ENCODE assay signal across 21 cellular contexts in genomic region chr4:109128589-109128988, GRCh38.
DNase-seq lines count a peak whose midpoint lies in the region; ATAC-seq, FAIRE-seq and TF ChIP-seq lines count a peak whose summit lies in the region.
"Had no signal": no experiment of that assay in that cellular context is flagged by ENCODE, and none has a peak within 500 bp of the region (broad histone marks: within the 10 kb centered on the region; RNA-seq: fewer than 3 reads in every experiment).

No MANE protein-coding gene starts in this region.

- POLR2A ChIA-PET in K562 (lab: Yijun Ruan, JAX) = interaction anchor here (1.1 kb wide), 1 partner anchor 34 kb away, joined by 3 read pairs; no protein-coding TSS in a partner anchor

- H3K4me2 ChIP-seq in K562 (ENCODE audit: insufficient read depth, low read length) = 0 out of 2 replicates have a peak overlapping the region, but pooled peaks have one; percentile 41
- H3K4me2 ChIP-seq in mesendoderm (ENCODE audit: low read length) = no peak overlapping the region

- H3K9ac ChIP-seq in HUES48 (ENCODE audit: low read depth, low read length) (no peak overlapping the region), K562 (ENCODE audit: insufficient read depth in 1 of 2, low read depth in 2 of 2, low read length in 2 of 2) (no peak overlapping the region), mesendoderm (ENCODE audit: low read length) (no peak overlapping the region)
- H3K9ac ChIP-seq: GM23248 had no signal

- no peak overlapping the region for H2BK120ac ChIP-seq in mesendoderm (ENCODE audit: low read depth, low read length)

- no peak overlapping the region for H3K4ac ChIP-seq in mesendoderm (ENCODE audit: low read depth, low read length)

- no peaks in the 10 kb centered on the region for H3K9me1 ChIP-seq in K562 (ENCODE audit: control insufficient read depth, insufficient read depth, low read length)

- H2BK5ac ChIP-seq in mesendoderm (ENCODE audit: low read length) = no peak overlapping the region

- intact Hi-C loops in K562 (cut with micrococcal nuclease) = no loop called here

- H3K4me1 ChIP-seq in HUES48 (ENCODE audit: control insufficient read depth, insufficient read depth, low read length) = peaks cover 9% of the 10 kb centered on the region
- H3K4me1 ChIP-seq in K562 (replicated peaks in 1 of 2; ENCODE audit: control insufficient read depth in 2 of 2, insufficient read depth in 2 of 2, low read length in 2 of 2) = peaks cover 4 to 28% of the 10 kb centered on the region in 2 experiments; a peak in 3 of 5 replicates
- H3K4me1 ChIP-seq in mesendoderm (ENCODE audit: control insufficient read depth, low read depth, low read length) = peaks cover 4% of the 10 kb centered on the region
- H3K4me1 ChIP-seq: BE2C, Caco-2 had no signal

- DNase-seq in OCI-M1 (lab: John Stamatoyannopoulos, UW) (peak; percentile 70), K562 (ENCODE audit: extremely low read depth in 1 of 4, low spot score in 3 of 4) (peak in 2 of 4 experiments; percentile 24 to 25), mesendoderm (peak; percentile 89), retina (no peak), RKO (ENCODE audit: low spot score) (no peak), H4 (ENCODE audit: low spot score) (no peak)
- DNase-seq: BE2C; C1 segment of cervical spinal cord; Caco-2; CD4-positive, CD25-positive, alpha-beta regulatory T cell; CD8-positive, alpha-beta memory T cell; GM23248; HFFc6; IMR-90 had no signal

- no peak for TF ChIP-seq POLR2A in K562 (conservative IDR thresholded peaks at IDR 0.05)

- H4K5ac ChIP-seq in mesendoderm (ENCODE audit: low read length) = no peak overlapping the region

- H3K27me3 ChIP-seq in HUES48 (ENCODE audit: control insufficient read depth, insufficient read depth, low read length) (no peaks in the 10 kb centered on the region), K562 (ENCODE audit: control insufficient read depth in 2 of 2, insufficient read depth in 2 of 2, low read length in 2 of 2) (no peaks in the 10 kb centered on the region), mesendoderm (ENCODE audit: insufficient read depth, low read length, poor library complexity) (no peaks in the 10 kb centered on the region)
- H3K27me3 ChIP-seq: BE2C had no signal

- H3K9me3 ChIP-seq in HUES48 (ENCODE audit: control insufficient read depth, insufficient read depth, low read length) = no peaks in the 10 kb centered on the region
- no peaks in the 10 kb centered on the region for H3K9me3 ChIP-seq in K562 (replicated peaks; ENCODE audit: control insufficient read depth, insufficient read depth, low read depth, low read length)
- H3K9me3 ChIP-seq: BE2C, Caco-2 had no signal

- no peaks in the 10 kb centered on the region for H3K79me1 ChIP-seq in mesendoderm (ENCODE audit: low read length)

- H4K20me1 ChIP-seq in K562 (replicated peaks; ENCODE audit: control insufficient read depth, insufficient read depth, low read length) = no peaks in the 10 kb centered on the region

- peak; percentile 29; the same call in 2 of the 3 replicates for ATAC-seq in K562
- ATAC-seq: HCT116 had no signal

- no peak overlapping the region for H2AK5ac ChIP-seq in mesendoderm (ENCODE audit: low read length)

- H3K23ac ChIP-seq in mesendoderm (ENCODE audit: low read length) = no peak overlapping the region

- no peak for FAIRE-seq in K562 (lab: Jason Lieb, UNC)
- FAIRE-seq: D721Med, G401.6, GM12891, GM19239, H54 had no signal

- CTCF ChIA-PET in K562 (lab: Yijun Ruan, JAX; ENCODE audit: low intra/inter-chr PET ratio) = no interaction called here

- 27% methylated on average over 2 of the region's 2 CpGs for WGBS in K562 (ENCODE audit: insufficient coverage, low coverage, missing lambda C conversion rate)
- WGBS in mesendoderm (ENCODE audit: extremely low coverage, insufficient coverage, low lambda C conversion rate) = no CpG with 5 or more reads among the region's 2 CpGs

- H2BK15ac ChIP-seq in mesendoderm (replicated peaks; ENCODE audit: low read depth) = no peak overlapping the region

- H2AFZ ChIP-seq in K562 (ENCODE audit: low read depth, low read length) = peak overlapping the region; percentile 14; the same call in 1 of the 2 replicates
- H2AFZ ChIP-seq: GM23248 had no signal

- no peak for TF ChIP-seq RAD21 in K562 (CRISPR knock-in tag; conservative IDR thresholded peaks at IDR 0.05 in 1 of 2, IDR thresholded peaks at IDR 0.05 in 1 of 2)

- H3K36me3 ChIP-seq in HUES48 (ENCODE audit: control insufficient read depth, insufficient read depth, low read length) (no peaks in the 10 kb centered on the region), K562 (ENCODE audit: control insufficient read depth, insufficient read depth, low read length) (no peaks in the 10 kb centered on the region), mesendoderm (ENCODE audit: control insufficient read depth, insufficient read depth, low read length) (no peaks in the 10 kb centered on the region)
- H3K36me3 ChIP-seq: BE2C had no signal

- no TSS peak for BruUV-seq in K562 (replicated peaks; lab: Mats Ljungman, UMichigan)

- H3K4me3 ChIP-seq in HUES48 (ENCODE audit: low read depth, low read length) (no peak overlapping the region), K562 (no peak overlapping the region), mesendoderm (ENCODE audit: low read length) (no peak overlapping the region)
- H3K4me3 ChIP-seq: GM23248 had no signal

- no peak for TF ChIP-seq CTCF in K562 (IDR thresholded peaks at IDR 0.05 in 2 of 3, conservative IDR thresholded peaks at IDR 0.05 in 1 of 3; ENCODE audit: insufficient read depth in 2 of 3, low read depth in 1 of 3, low read length in 3 of 3)

- no peak overlapping the region for H4K8ac ChIP-seq in mesendoderm (ENCODE audit: low read depth, low read length)

- TF ChIP-seq EP300 in K562 (IDR thresholded peaks at IDR 0.05; ENCODE audit: low read length) = peak; percentile 37; the same call in 1 of the 2 replicates

- no peak overlapping the region for H3K56ac ChIP-seq in mesendoderm (ENCODE audit: low read length)

- H3K27ac ChIP-seq in HUES48 (ENCODE audit: low read depth, low read length) (peak overlapping the region; percentile 34), K562 (ENCODE audit: extremely low read depth, low read depth, low read length) (peak overlapping the region; percentile 18; the same call in 1 of the 3 replicates), mesendoderm (ENCODE audit: low read depth, low read length) (peak overlapping the region; percentile 10)
- H3K27ac ChIP-seq: GM23248 had no signal

- in situ Hi-C loops in K562 (cut with MboI) = no loop called here

- H3K18ac ChIP-seq in mesendoderm (ENCODE audit: low read length) = peak overlapping the region; percentile 87

- no peaks in the 10 kb centered on the region for H3K79me2 ChIP-seq in K562 (ENCODE audit: control insufficient read depth, insufficient read depth, low read length)
- no peaks in the 10 kb centered on the region for H3K79me2 ChIP-seq in mesendoderm (ENCODE audit: control insufficient read depth, insufficient read depth, low read length)

TF ChIP-seq in K562, 482 proteins besides CTCF, POLR2A, EP300 and RAD21:
- peak in 1 of 2 experiments; percentile 55; a peak in 3 of 4 replicates for TF ChIP-seq KDM1A (IDR thresholded peaks at IDR 0.05)
- TF ChIP-seq ARID1B (IDR thresholded peaks at IDR 0.05) = peak; percentile 69
- TF ChIP-seq ZFPM2 (CRISPR knock-in tag; IDR thresholded peaks at IDR 0.05) = no peak
- no peak for TF ChIP-seq CREB1 (IDR thresholded peaks at IDR 0.05)
- TF ChIP-seq CREB1 (CRISPR knock-in tag; IDR thresholded peaks at IDR 0.05) = no peak
- peak; percentile 77 for TF ChIP-seq TEAD4 (IDR thresholded peaks at IDR 0.05; ENCODE audit: low read length)
- no peak for TF ChIP-seq TEAD4 (CRISPR knock-in tag; IDR thresholded peaks at IDR 0.05; ENCODE audit: borderline replicate concordance)
- peak; percentile 41; the same call in 1 of the 2 replicates for TF ChIP-seq SMARCA4 (IDR thresholded peaks at IDR 0.05)
- TF ChIP-seq CCNT2 (IDR thresholded peaks at IDR 0.05; ENCODE audit: borderline replicate concordance, extremely low read depth, insufficient read length, low read depth, low read length) = peak; percentile 38
- peak; percentile 31 for TF ChIP-seq TAL1 (IDR thresholded peaks at IDR 0.05)
- TF ChIP-seq RCOR1 (IDR thresholded peaks at IDR 0.05; ENCODE audit: borderline replicate concordance in 1 of 2, low read depth in 2 of 2, low read length in 2 of 2) = peak in 1 of 2 experiments; percentile 77; a peak in 1 of 4 replicates
- peak; percentile 62 for TF ChIP-seq CBFA2T3 (IDR thresholded peaks at IDR 0.05)
TF ChIP-seq in K562: peak in this region for 8.

Comparison
In these comparisons a context has a peak if more than half of its experiments do, and no peak if none do; other contexts are left out.
1. DNase-seq: peak in OCI-M1 (single experiment) and mesendoderm (single experiment); none in retina (single experiment), RKO (single experiment) and H4 (single experiment).
2. Peak in every context shown above with its lines, with median percentiles within 50 percentile points of each other: H3K27ac ChIP-seq.